Comparison of ENCODE assay signal across 8 cellular contexts in the genomic region with DNA sequence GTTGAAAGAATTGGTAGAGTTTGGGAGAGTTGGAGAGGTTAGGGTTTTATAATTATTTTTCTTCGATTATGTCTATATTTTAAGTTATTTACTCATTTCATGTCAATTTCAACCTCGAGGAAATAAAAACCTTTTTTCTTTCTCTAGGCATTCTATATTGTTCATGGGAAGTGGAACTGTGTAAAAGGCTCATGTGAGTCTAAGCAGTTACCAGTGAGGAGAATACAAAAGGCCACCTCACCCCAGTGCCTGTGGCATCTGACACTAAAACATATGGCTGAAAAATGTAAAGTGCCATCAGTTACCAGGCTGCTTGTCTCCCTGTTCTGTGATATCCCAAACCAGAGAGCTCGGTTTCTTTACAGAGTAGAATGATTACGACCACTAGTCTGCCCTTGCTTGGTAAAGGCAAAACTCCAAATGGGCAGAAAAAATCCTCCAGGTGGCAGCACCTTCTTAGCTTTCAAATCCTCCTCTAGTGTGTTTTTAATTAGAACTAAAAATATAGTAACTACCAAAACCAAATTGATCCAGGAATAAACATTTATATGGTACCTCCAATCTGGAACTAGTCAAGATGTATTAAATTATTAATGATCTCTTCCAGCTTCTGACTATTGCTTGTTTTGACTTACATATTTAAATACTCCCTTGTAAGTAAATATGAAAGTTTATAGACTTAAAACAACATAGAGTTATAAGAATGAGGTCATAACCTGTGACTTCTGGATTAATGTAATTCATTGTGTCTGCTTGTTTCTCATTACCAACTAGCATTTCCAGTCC.
DNase-seq lines count a peak whose midpoint lies in the region; ATAC-seq and TF ChIP-seq lines count a peak whose summit lies in the region.

No MANE protein-coding gene starts in this region.

- in situ Hi-C loops in astrocyte of the spinal cord (cut with HindIII; ENCODE audit: low sequenced_read_pairs) = loop anchor here (25.0 kb wide), 1 partner anchor 346 kb away; a partner anchor contains a TSS

- no peaks in the 10 kb centered on the region for H3K27me3 ChIP-seq in testis

- H3K9me3 ChIP-seq in testis = no peaks in the 10 kb centered on the region

- TF ChIP-seq POLR2A in testis (IDR thresholded peaks at IDR 0.05) = no peak

- H3K36me3 ChIP-seq in testis (ENCODE audit: low read depth, missing control alignments) = no peaks in the 10 kb centered on the region

- intact Hi-C loops in testis (cut with DNase I; ENCODE audit: low total_unique reads) = no loop called here

- 38 to 57% methylated on average over 4 of the region's 4 CpGs for WGBS in testis, 2 donors

- DNase-seq in DMS153 treated with DMSO at 0.1 percent for 48 hours (lab: John Stamatoyannopoulos, UW; ENCODE audit: unreplicated experiment) = peak; percentile 65
- peak; percentile 36 for DNase-seq in HK-2 (ENCODE audit: unreplicated experiment)
- DNase-seq in NCI-H82 (lab: John Stamatoyannopoulos, UW) = peak; percentile 78
- peak; percentile 83 for DNase-seq in astrocyte of the spinal cord (ENCODE audit: low read depth, low spot score)
- peak; percentile 68 for DNase-seq in iPS-NIHi7 (ENCODE audit: extremely low spot score)
- peak; percentile 67 for DNase-seq in testis
- no peak for DNase-seq in omental fat pad (ENCODE audit: low spot score)

- H3K27ac ChIP-seq in testis = no peak overlapping the region

- TF ChIP-seq CTCF in astrocyte of the spinal cord (IDR thresholded peaks at IDR 0.05; ENCODE audit: low read depth, low read length) = peak; percentile 69
- TF ChIP-seq CTCF in testis (IDR thresholded peaks at IDR 0.05) = peak; percentile 40 to 56 (median 48)
- no peak for TF ChIP-seq CTCF in omental fat pad (IDR thresholded peaks at IDR 0.05)

- H3K4me3 ChIP-seq in astrocyte of the spinal cord (ENCODE audit: low read depth, low read length) (no peak overlapping the region), testis (no peak overlapping the region)

- ATAC-seq in GM19035 (IDR thresholded peaks at IDR 0.05; ENCODE audit: unreplicated experiment) (peak; percentile 70), omental fat pad (ENCODE audit: low FRiP score) (no peak)

- no peaks in the 10 kb centered on the region for H3K4me1 ChIP-seq in testis

Comparison
In these comparisons a context has a peak if more than half of its experiments do, and no peak if none do; other contexts are left out.
1. CTCF ChIP-seq: peak in astrocyte of the spinal cord (single experiment) and testis (3 of 3); none in omental fat pad (0 of 3).